In genomic region chr11:49302360-49302759, GRCh38 we compare ENCODE assay signal across 26 cellular contexts.
A peak's percentile ranks its signal among the peaks of the same experiment; 100 is the strongest.
DNase-seq lines count a peak whose midpoint lies in the region; ATAC-seq, FAIRE-seq and TF ChIP-seq lines count a peak whose summit lies in the region.
"Had no signal": no experiment of that assay in that cellular context is flagged by ENCODE, and none has a peak within 500 bp of the region (broad histone marks: within the 10 kb centered on the region; RNA-seq: fewer than 3 reads in every experiment).

No MANE protein-coding gene starts in this region.

- no peak overlapping the region for H3K27ac Mint-ChIP-seq in MCF 10A (ENCODE audit: low read depth, unreplicated experiment)
- no peak overlapping the region for H3K27ac Mint-ChIP-seq in neural crest cell (ENCODE audit: unreplicated experiment)
- H3K27ac Mint-ChIP-seq in activated T-helper 2 cell treated with anti-CD3 and anti-CD28 coated beads, Interferon-gamma antibody, Interleukin-2, Interleukin-4, amounts not matched to agents 10 μg/mL and 5 μg/mL and 100 μg/mL, durations not matched to agents 14 hours and 24 hours and 36 hours = no peak overlapping the region
- H3K27ac Mint-ChIP-seq: CD4-positive, CD25-positive, alpha-beta regulatory T cell; H9; HFFc6 had no signal

- peak; percentile 4 for FAIRE-seq in endothelial cell of umbilical vein (lab: Jason Lieb, UNC)
- FAIRE-seq: A549, GM12878, HTR-8/SVneo, RCC 7860 had no signal

- H3K4me3 Mint-ChIP-seq in MCF 10A (ENCODE audit: unreplicated experiment) = no peak overlapping the region
- no peak overlapping the region for H3K4me3 Mint-ChIP-seq in neural crest cell
- H3K4me3 Mint-ChIP-seq in activated T-helper 2 cell treated with anti-CD3 and anti-CD28 coated beads, Interferon-gamma antibody, Interleukin-2, Interleukin-4, amounts not matched to agents 10 μg/mL and 5 μg/mL and 100 μg/mL, durations not matched to agents 14 hours and 24 hours and 36 hours (ENCODE audit: low read depth) = no peak overlapping the region
- H3K4me3 Mint-ChIP-seq: CD4-positive, CD25-positive, alpha-beta regulatory T cell; H9; HFFc6 had no signal

- H3K4me1 Mint-ChIP-seq in MCF 10A (ENCODE audit: insufficient read depth, unreplicated experiment) (no peaks in the 10 kb centered on the region), neural crest cell (no peaks in the 10 kb centered on the region)
- no peaks in the 10 kb centered on the region for H3K4me1 Mint-ChIP-seq in activated T-helper 2 cell treated with anti-CD3 and anti-CD28 coated beads, Interferon-gamma antibody, Interleukin-2, Interleukin-4, amounts not matched to agents 10 μg/mL and 5 μg/mL and 100 μg/mL, durations not matched to agents 14 hours and 24 hours and 36 hours (ENCODE audit: low read depth)
- H3K4me1 Mint-ChIP-seq: CD4-positive, CD25-positive, alpha-beta regulatory T cell had no signal

- peaks cover 9% of the 10 kb centered on the region for H3K27me3 Mint-ChIP-seq in MCF 10A (ENCODE audit: insufficient read depth, unreplicated experiment)
- no peaks in the 10 kb centered on the region for H3K27me3 Mint-ChIP-seq in neural crest cell (ENCODE audit: low read depth)
- H3K27me3 Mint-ChIP-seq in activated T-helper 2 cell treated with anti-CD3 and anti-CD28 coated beads, Interferon-gamma antibody, Interleukin-2, Interleukin-4, amounts not matched to agents 10 μg/mL and 5 μg/mL and 100 μg/mL, durations not matched to agents 14 hours and 24 hours and 36 hours (ENCODE audit: low read depth) = no peaks in the 10 kb centered on the region
- H3K27me3 Mint-ChIP-seq: CD4-positive, CD25-positive, alpha-beta regulatory T cell had no signal

- H3K9me3 ChIP-seq in breast epithelium (no peaks in the 10 kb centered on the region), MM.1S (replicated peaks; ENCODE audit: insufficient read depth, low read length) (no peaks in the 10 kb centered on the region), endothelial cell of umbilical vein (replicated peaks; ENCODE audit: control insufficient read depth, insufficient read depth, low read length) (no peaks in the 10 kb centered on the region)
- H3K9me3 ChIP-seq: A549, BE2C, MG63, SJSA1 had no signal

- BruUV-seq in MCF 10A (replicated peaks; lab: Mats Ljungman, UMichigan) (no TSS peak), endothelial cell of umbilical vein (replicated peaks; lab: Mats Ljungman, UMichigan) (no TSS peak)

- no peak overlapping the region for H3K27ac ChIP-seq in breast epithelium
- no peak overlapping the region for H3K27ac ChIP-seq in MM.1S (ENCODE audit: low read length)
- H3K27ac ChIP-seq in endothelial cell of umbilical vein (ENCODE audit: insufficient read depth, low read depth, low read length) = no peak overlapping the region
- H3K27ac ChIP-seq: A549, KMS-11, SJSA1 had no signal

- TF ChIP-seq CTCF in MCF 10A (IDR thresholded peaks at IDR 0.05; ENCODE audit: unreplicated experiment) (no peak), breast epithelium (IDR thresholded peaks at IDR 0.05) (no peak), MM.1S (IDR thresholded peaks at IDR 0.05; ENCODE audit: low read length) (no peak), endothelial cell of umbilical vein (IDR thresholded peaks at IDR 0.05; ENCODE audit: extremely low read depth in 1 of 2, insufficient read depth in 1 of 2, low read depth in 1 of 2, low read length in 2 of 2) (no peak), neural crest cell (conservative IDR thresholded peaks at IDR 0.05) (peak; percentile 12)

- TF ChIP-seq POLR2A in breast epithelium (IDR thresholded peaks at IDR 0.05) (no peak), endothelial cell of umbilical vein (IDR thresholded peaks at IDR 0.05; ENCODE audit: low read depth, low read length) (no peak)

- no peaks in the 10 kb centered on the region for H4K20me1 ChIP-seq in MM.1S (ENCODE audit: insufficient read depth, low read length)
- no peaks in the 10 kb centered on the region for H4K20me1 ChIP-seq in endothelial cell of umbilical vein (replicated peaks; ENCODE audit: control insufficient read depth, extremely low read depth, insufficient read depth, low read length)

- H2AFZ ChIP-seq in MM.1S (ENCODE audit: low read length) (no peak overlapping the region), endothelial cell of umbilical vein (ENCODE audit: low read depth, low read length) (no peak overlapping the region)

- no peak overlapping the region for H3K4me3 ChIP-seq in breast epithelium
- H3K4me3 ChIP-seq in MM.1S (ENCODE audit: low read length) = no peak overlapping the region
- H3K4me3 ChIP-seq in endothelial cell of umbilical vein (replicated peaks in 1 of 3; ENCODE audit: insufficient read depth in 1 of 3, low read depth in 1 of 3, low read length in 3 of 3) = no peak overlapping the region
- H3K4me3 ChIP-seq: A549, GM12878, MG63, SJSA1 had no signal

- no peaks in the 10 kb centered on the region for H3K36me3 ChIP-seq in breast epithelium
- no peaks in the 10 kb centered on the region for H3K36me3 ChIP-seq in MM.1S (replicated peaks; ENCODE audit: insufficient read depth, low read length)
- no peaks in the 10 kb centered on the region for H3K36me3 ChIP-seq in endothelial cell of umbilical vein (ENCODE audit: control insufficient read depth in 2 of 2, extremely low read depth in 1 of 2, insufficient read depth in 2 of 2, low read length in 2 of 2)
- H3K36me3 ChIP-seq: BE2C, MG63, SJSA1 had no signal

- H3K9me1 ChIP-seq in endothelial cell of umbilical vein (replicated peaks; ENCODE audit: control insufficient read depth, extremely low read depth, insufficient read depth, low read length) = no peaks in the 10 kb centered on the region

- dilution Hi-C loops in endothelial cell of umbilical vein (cut with MboI; ENCODE audit: extremely low pct_ligation_motif_present, low sequenced_read_pairs) = no loop called here

- no peak overlapping the region for H3K9ac ChIP-seq in MM.1S (ENCODE audit: low read length)
- no peak overlapping the region for H3K9ac ChIP-seq in endothelial cell of umbilical vein (replicated peaks; ENCODE audit: extremely low read depth, insufficient read depth, low read length)
- H3K9ac ChIP-seq: KMS-11 had no signal

- H3K9me2 ChIP-seq in MM.1S (replicated peaks; ENCODE audit: insufficient read depth, low read length) = no peaks in the 10 kb centered on the region

- intact Hi-C loops in MCF 10A (cut with micrococcal nuclease) (loop anchor here (10.0 kb wide), 1 partner anchor 222 kb away; no protein-coding TSS in a partner anchor), breast epithelium (cut with DNase I; ENCODE audit: low total_unique reads) (no loop called here), endothelial cell of umbilical vein (cut with micrococcal nuclease) (no loop called here)
- intact Hi-C loops in activated T-helper 2 cell treated with anti-CD3 and anti-CD28 coated beads, Interferon-gamma antibody, Interleukin-2, Interleukin-4, amounts not matched to agents 10 μg/mL and 5 μg/mL and 100 μg/mL, durations not matched to agents 14 hours and 24 hours and 36 hours (cut with micrococcal nuclease) = no loop called here

- H3F3A ChIP-seq in MM.1S (ENCODE audit: insufficient read depth, low read length) = no peaks in the 10 kb centered on the region

- peaks cover 7% of the 10 kb centered on the region for H3K9me3 Mint-ChIP-seq in MCF 10A (ENCODE audit: unreplicated experiment)
- no peaks in the 10 kb centered on the region for H3K9me3 Mint-ChIP-seq in neural crest cell
- H3K9me3 Mint-ChIP-seq in activated T-helper 2 cell treated with anti-CD3 and anti-CD28 coated beads, Interferon-gamma antibody, Interleukin-2, Interleukin-4, amounts not matched to agents 10 μg/mL and 5 μg/mL and 100 μg/mL, durations not matched to agents 14 hours and 24 hours and 36 hours = peaks cover 12% of the 10 kb centered on the region

- DNase-seq in MCF 10A (ENCODE audit: unreplicated experiment) (peak; percentile 0), breast epithelium (ENCODE audit: low spot score in 2 of 2) (no peak), MM.1S (peak; percentile 33), endothelial cell of umbilical vein (ENCODE audit: low read depth, low spot score) (no peak), neural crest cell (ENCODE audit: low read depth, low spot score) (no peak)
- no peak for DNase-seq in activated T-helper 2 cell treated with anti-CD3 and anti-CD28 coated beads, Interferon-gamma antibody, Interleukin-2, Interleukin-4, amounts not matched to agents 10 μg/mL and 5 μg/mL and 100 μg/mL, durations not matched to agents 14 hours and 24 hours and 36 hours (ENCODE audit: low spot score)
- DNase-seq: BE2C; CD4-positive, CD25-positive, alpha-beta regulatory T cell; DMS79 treated with DMSO at 0.1 percent for 48 hours; H9; HFFc6; IMR-90; MG63; NCI-H1048; NCI-H1436; NCI-H187 treated with DMSO at 0.1 percent for 48 hours; NCI-H69; NK-92 treated with Interleukin-12 subunit alpha and Interleukin-12 subunit beta, amount 100 ng/mL, for 24 hours had no signal

- ATAC-seq in GM21367 (IDR thresholded peaks at IDR 0.05; ENCODE audit: unreplicated experiment) (no peak), HG03432 (IDR thresholded peaks at IDR 0.05; ENCODE audit: unreplicated experiment) (no peak)
- ATAC-seq: A549, GM12878 had no signal

- no peak overlapping the region for H3K4me2 ChIP-seq in MM.1S (ENCODE audit: low read depth, low read length)
- no peak overlapping the region for H3K4me2 ChIP-seq in endothelial cell of umbilical vein (ENCODE audit: insufficient read depth, low read length)
- H3K4me2 ChIP-seq: A549, KMS-11 had no signal

- CTCF ChIA-PET in MCF 10A (lab: Yijun Ruan, JAX) = no interaction called here
- CTCF ChIA-PET in endothelial cell of umbilical vein (lab: Charles Lee) = interaction anchor here (0.6 kb wide), 1 partner anchor 24 kb away, joined by 4 read pairs; no protein-coding TSS in a partner anchor

- H3K79me2 ChIP-seq in MM.1S (ENCODE audit: low read length) (no peaks in the 10 kb centered on the region), endothelial cell of umbilical vein (ENCODE audit: control insufficient read depth, insufficient read depth, low read length) (no peaks in the 10 kb centered on the region)

- H3K4me1 ChIP-seq in breast epithelium (no peaks in the 10 kb centered on the region), MM.1S (ENCODE audit: low read length) (no peaks in the 10 kb centered on the region), endothelial cell of umbilical vein (ENCODE audit: control insufficient read depth, extremely low read depth, insufficient read depth, low read length) (no peaks in the 10 kb centered on the region)
- H3K4me1 ChIP-seq: A549, BE2C, SJSA1 had no signal

- H3K27me3 ChIP-seq in breast epithelium = no peaks in the 10 kb centered on the region
- H3K27me3 ChIP-seq in MM.1S (replicated peaks; ENCODE audit: insufficient read depth, low read length) = no peaks in the 10 kb centered on the region
- H3K27me3 ChIP-seq in endothelial cell of umbilical vein (ENCODE audit: control insufficient read depth in 2 of 2, insufficient read depth in 2 of 2, low read length in 2 of 2) = no peaks in the 10 kb centered on the region
- H3K27me3 ChIP-seq: BE2C, MG63, SJSA1 had no signal

- H3K36me3 Mint-ChIP-seq in MCF 10A (ENCODE audit: insufficient read depth, unreplicated experiment) (peaks cover 6% of the 10 kb centered on the region), neural crest cell (ENCODE audit: low read depth) (no peaks in the 10 kb centered on the region)
- no peaks in the 10 kb centered on the region for H3K36me3 Mint-ChIP-seq in activated T-helper 2 cell treated with anti-CD3 and anti-CD28 coated beads, Interferon-gamma antibody, Interleukin-2, Interleukin-4, amounts not matched to agents 10 μg/mL and 5 μg/mL and 100 μg/mL, durations not matched to agents 14 hours and 24 hours and 36 hours (ENCODE audit: low read depth)
- H3K36me3 Mint-ChIP-seq: CD4-positive, CD25-positive, alpha-beta regulatory T cell had no signal

- POLR2A ChIA-PET in MCF 10A (lab: Yijun Ruan, JAX) (no interaction called here), endothelial cell of umbilical vein (lab: Charles Lee) (no interaction called here)

Comparison
In these comparisons a context has a peak if more than half of its experiments do, and no peak if none do; other contexts are left out.
1. DNase-seq: peak in MCF 10A (single experiment) and MM.1S (single experiment); none in breast epithelium (0 of 2), endothelial cell of umbilical vein (single experiment), neural crest cell (single experiment) and activated T-helper 2 cell treated with anti-CD3 and anti-CD28 coated beads, Interferon-gamma antibody, Interleukin-2, Interleukin-4, amounts not matched to agents 10 μg/mL and 5 μg/mL and 100 μg/mL, durations not matched to agents 14 hours and 24 hours and 36 hours (single experiment).